In the genomic region with DNA sequence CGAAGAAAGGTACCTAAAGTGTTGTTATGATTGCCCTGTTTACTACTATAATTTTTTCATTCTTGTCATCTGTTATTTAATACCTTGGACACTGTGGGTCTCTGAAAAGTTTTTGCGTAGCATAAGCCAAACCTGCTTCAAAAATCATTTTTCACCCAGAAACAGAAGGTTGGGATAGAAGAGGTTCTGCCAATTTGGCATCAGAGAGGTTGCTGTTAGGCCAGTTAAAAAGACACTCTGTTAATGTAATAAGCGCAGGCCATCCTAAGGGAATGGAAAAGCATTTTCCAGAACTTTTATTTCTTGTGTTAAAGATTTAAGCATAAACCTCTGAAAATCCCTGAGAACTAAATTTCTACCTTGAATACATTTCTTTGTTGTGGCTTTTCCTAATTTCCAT, we compare ENCODE assay signal across 25 cellular contexts.
"Had no signal": no experiment of that assay in that cellular context is flagged by ENCODE, and none has a peak within 500 bp of the region (broad histone marks: within the 10 kb centered on the region; RNA-seq: fewer than 3 reads in every experiment).

No MANE protein-coding gene starts in this region.

- H3K9me3 ChIP-seq: gastroesophageal sphincter, lower lobe of right lung, mucosa of descending colon had no signal

- ATAC-seq: foreskin keratinocyte, gastroesophageal sphincter, heart left ventricle, left colon, left lobe of liver, lower lobe of right lung, mucosa of descending colon had no signal

- H3K36me3 ChIP-seq: esophagus muscularis mucosa, gastroesophageal sphincter, heart left ventricle, left ventricle myocardium inferior, lower lobe of right lung had no signal

- DNase-seq: dermis blood vessel endothelial cell; dorsolateral prefrontal cortex; effector CD4-positive, alpha-beta T cell; effector memory CD4-positive, alpha-beta T cell; foreskin keratinocyte; heart left ventricle; hypothalamus; immature natural killer cell; islet precursor cell; kidney; kidney glomerular epithelial cell; left colon; left ventricle myocardium inferior; lower lobe of right lung; mesenchymal stem cell; mucosa of descending colon; naive B cell had no signal

- H3K27ac ChIP-seq: coronary artery, dorsolateral prefrontal cortex, esophagus muscularis mucosa, foreskin keratinocyte, gastroesophageal sphincter, heart left ventricle, hepatocyte, left ventricle myocardium inferior, lower lobe of right lung had no signal

- H3K4me3 ChIP-seq: coronary artery, dorsolateral prefrontal cortex, esophagus muscularis mucosa, gastroesophageal sphincter, heart left ventricle, hepatocyte, left ventricle myocardium inferior, lower lobe of right lung, mucosa of descending colon had no signal

- H3K4me1 ChIP-seq: heart left ventricle, left ventricle myocardium inferior, lower lobe of right lung had no signal

- H3K27me3 ChIP-seq: dorsolateral prefrontal cortex, esophagus muscularis mucosa, foreskin keratinocyte, gastroesophageal sphincter, heart left ventricle, hepatocyte had no signal

- FAIRE-seq: colon, endothelial cell of umbilical vein, frontal cortex, kidney had no signal
